Comparison of ENCODE assay signal across 2 cellular contexts in genomic region chr2:134796373-134796772, GRCh38.
TF ChIP-seq lines count a peak whose summit lies in the region.

No MANE protein-coding gene starts in this region.

TF ChIP-seq in IMR-90, 13 proteins besides CTCF, POLR2A, EP300 and RAD21 (continued from another document):
- TF ChIP-seq USF2 (IDR thresholded peaks at IDR 0.05; ENCODE audit: low read depth, low read length): no peak
- TF ChIP-seq MAZ (IDR thresholded peaks at IDR 0.05; ENCODE audit: borderline replicate concordance, low read depth, low read length): no peak
- no peak for TF ChIP-seq MAFK (IDR thresholded peaks at IDR 0.05; ENCODE audit: low read depth, low read length)
- TF ChIP-seq FOS (IDR thresholded peaks at IDR 0.05; ENCODE audit: low read depth, low read length): no peak

TF ChIP-seq in WTC11, 78 proteins besides CTCF, POLR2A, EP300 and RAD21 (continued from another document):
- TF ChIP-seq ZNF512 (CRISPR knock-in tag; IDR thresholded peaks at IDR 0.05; ENCODE audit: borderline replicate concordance): no peak
- no peak for TF ChIP-seq MYBL2 (CRISPR knock-in tag; IDR thresholded peaks at IDR 0.05)
- TF ChIP-seq ZBTB21 (CRISPR knock-in tag; IDR thresholded peaks at IDR 0.05; ENCODE audit: borderline replicate concordance): no peak
- 0 out of 2 replicates have a peak, but pooled peaks have one; percentile 26 for TF ChIP-seq USF2 (CRISPR knock-in tag; IDR thresholded peaks at IDR 0.05)
- no peak for TF ChIP-seq TP53 (CRISPR knock-in tag; IDR thresholded peaks at IDR 0.05)
- no peak for TF ChIP-seq JAZF1 (CRISPR knock-in tag; IDR thresholded peaks at IDR 0.05)
TF ChIP-seq in WTC11: peak in this region for 1.
